Comparison of ENCODE assay signal across 7 cellular contexts in the genomic region with DNA sequence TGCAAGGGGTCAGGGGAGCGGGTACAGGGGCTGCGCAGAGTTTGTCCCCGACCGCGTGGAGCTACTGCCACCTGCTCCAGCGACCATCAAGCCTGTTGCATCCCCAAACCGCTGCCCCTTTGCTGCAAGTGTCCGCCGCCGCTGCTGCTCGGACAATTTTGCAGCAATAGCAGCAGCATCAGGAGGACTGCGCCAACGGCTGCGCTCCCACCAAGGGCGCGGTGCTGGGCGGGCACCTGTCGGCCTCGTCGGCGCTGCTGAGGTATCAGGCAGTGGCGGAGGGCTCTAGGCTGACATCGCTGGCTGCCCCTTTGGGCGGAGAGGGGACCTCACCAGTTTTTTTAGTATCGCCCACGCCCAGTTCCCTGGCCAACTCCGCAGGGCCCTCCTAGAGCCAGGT. TPM values are rescaled to one million over a fixed set of nuclear protein-coding genes. Genes with fewer than 3 reads are reported as not detected.
"Had no signal": no experiment of that assay in that cellular context is flagged by ENCODE, and none has a peak within 500 bp of the region (broad histone marks: within the 10 kb centered on the region; RNA-seq: fewer than 3 reads in every experiment).

No MANE protein-coding gene starts in this region.

RNA-seq across cellular contexts. Expression of a gene that starts 1.2 kb away (rescaled TPM):
- total RNA-seq: osteocyte, prostate gland, right atrium auricular region, sciatic nerve, smooth muscle cell, urinary bladder had no signal
- polyA plus RNA-seq: naive thymus-derived CD8-positive, alpha-beta T cell; smooth muscle cell; urinary bladder had no signal
